1 cellular context compared by ENCODE assay signal in the genomic region with DNA sequence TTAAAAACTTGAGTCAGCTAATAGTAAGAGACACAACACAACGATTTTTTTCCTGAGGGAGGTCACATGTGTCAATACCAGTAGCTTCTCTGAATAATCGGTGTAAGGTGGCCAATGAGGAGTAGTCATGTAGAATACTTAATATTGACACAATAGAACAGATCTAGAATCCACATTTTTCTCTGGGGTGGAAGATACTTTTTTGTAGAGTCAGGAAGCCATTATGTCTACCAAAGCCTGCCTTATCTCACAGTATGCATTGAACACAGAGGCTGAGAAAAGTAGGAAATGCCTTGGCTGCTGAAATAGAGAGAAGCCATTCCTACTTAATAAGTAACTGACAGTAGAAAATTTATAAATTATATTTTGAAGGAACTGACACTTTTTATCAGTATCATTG.
TF ChIP-seq lines count a peak whose summit lies in the region.

No MANE protein-coding gene starts in this region.

TF ChIP-seq in SK-N-SH, 30 proteins besides CTCF, POLR2A, EP300 and RAD21 (continued from another document):
- TF ChIP-seq TAF1 (IDR thresholded peaks at IDR 0.05; ENCODE audit: borderline replicate concordance, low read depth, low read length) (no peak), YY1 (IDR thresholded peaks at IDR 0.05; ENCODE audit: low read depth) (no peak), JUND (IDR thresholded peaks at IDR 0.05) (no peak)
